Comparison of ENCODE assay signal across 32 cellular contexts in the genomic region with DNA sequence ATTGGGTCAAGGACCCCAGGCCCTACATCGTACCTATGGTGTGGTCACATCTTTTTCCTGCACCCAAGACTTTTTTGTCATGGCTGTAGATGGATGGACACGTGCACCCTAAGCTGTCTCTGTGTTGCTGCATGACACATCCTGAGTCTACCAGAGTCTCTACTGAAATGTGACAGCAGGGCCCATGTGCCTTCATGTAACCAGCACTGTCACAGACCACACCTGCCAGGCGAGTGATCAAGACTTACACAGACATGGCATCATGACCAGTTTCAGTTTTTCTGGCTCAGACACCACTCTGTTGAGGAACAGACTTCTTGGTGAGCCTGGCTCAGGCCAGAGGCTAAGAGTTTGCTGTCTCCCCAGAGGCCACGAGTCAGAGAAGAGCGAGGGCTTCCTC. TPM values are rescaled to one million over a fixed set of nuclear protein-coding genes. Genes with fewer than 3 reads are reported as not detected.
DNase-seq lines count a peak whose midpoint lies in the region; ATAC-seq and TF ChIP-seq lines count a peak whose summit lies in the region.
"Had no signal": no experiment of that assay in that cellular context is flagged by ENCODE, and none has a peak within 500 bp of the region (broad histone marks: within the 10 kb centered on the region; RNA-seq: fewer than 3 reads in every experiment).

No MANE protein-coding gene starts in this region.

- WGBS in mesenchymal stem cell = 72% methylated on average over 5 of the region's 5 CpGs

- peaks cover 22 to 27% of the 10 kb centered on the region in 2 experiments for H3K27me3 ChIP-seq in mesenchymal stem cell (ENCODE audit: control insufficient read depth in 1 of 2, insufficient read depth in 1 of 2, low read length in 2 of 2)
- H3K27me3 ChIP-seq: brain microvascular endothelial cell, dorsolateral prefrontal cortex, hepatocyte, SJCRH30 had no signal

- H2BK15ac ChIP-seq in mesenchymal stem cell (ENCODE audit: low read depth, poor library complexity, severe bottlenecking) = no peak overlapping the region

- no peak overlapping the region for H2AFZ ChIP-seq in mesenchymal stem cell (ENCODE audit: low read depth, low read length)
- H2AFZ ChIP-seq: hepatocyte had no signal

- H3K9ac ChIP-seq in mesenchymal stem cell (ENCODE audit: low read length) = no peak overlapping the region

- TF ChIP-seq CTCF in epithelial cell of esophagus (IDR thresholded peaks at IDR 0.05; ENCODE audit: insufficient read depth, low read depth, low read length, missing control alignments) = no peak

- H3K36me3 ChIP-seq in mesenchymal stem cell (ENCODE audit: control insufficient read depth in 1 of 2, insufficient read depth in 2 of 2, low read depth in 1 of 2, low read length in 2 of 2) = no peaks in the 10 kb centered on the region
- H3K36me3 ChIP-seq: brain microvascular endothelial cell, neutrophil, SJCRH30, transverse colon had no signal

- no peak overlapping the region for H2AK5ac ChIP-seq in mesenchymal stem cell (ENCODE audit: low read length, severe bottlenecking)

- H3K9me3 Mint-ChIP-seq in activated CD4-positive, alpha-beta memory T cell treated with anti-CD3 and anti-CD28 coated beads for 36 hours = no peaks in the 10 kb centered on the region
- no peaks in the 10 kb centered on the region for H3K9me3 Mint-ChIP-seq in activated CD4-positive, alpha-beta memory T cell treated with anti-CD3 and anti-CD28 coated beads, Interleukin-2, amount 10 ng/mL, durations not matched to agents 7 days and 5 days
- H3K9me3 Mint-ChIP-seq: CD4-positive, alpha-beta memory T cell; H9 had no signal

- ATAC-seq in stimulated activated naive CD8-positive, alpha-beta T cell treated with anti-CD3 and anti-CD28 coated beads, Interleukin-15, Interleukin-2, amounts not matched to agents 100 U/mL and 50 U/mL, for 24 hours = peak; percentile 58
- ATAC-seq: K562; naive thymus-derived CD4-positive, alpha-beta T cell; sciatic nerve had no signal

- DNase-seq in activated CD4-positive, alpha-beta memory T cell treated with anti-CD3 and anti-CD28 coated beads for 36 hours = peak; percentile 51
- DNase-seq in activated CD4-positive, alpha-beta memory T cell treated with anti-CD3 and anti-CD28 coated beads, Interleukin-2, amount 10 ng/mL, durations not matched to agents 7 days and 5 days = no peak
- DNase-seq in stimulated activated CD4-positive, alpha-beta T cell treated with anti-CD3 and anti-CD28 coated beads, Interleukin-15, amount 100 ng/mL, for 48 hours (ENCODE audit: low read depth in 2 of 2) = peak; percentile 7 to 15
- no peak for DNase-seq in stimulated activated CD4-positive, alpha-beta T cell treated with anti-CD3 and anti-CD28 coated beads, Interleukin-4, amount 100 ng/mL, for 24 hours
- DNase-seq in epithelial cell of esophagus (ENCODE audit: low read depth) = peak; percentile 46
- no peak for DNase-seq in stimulated activated naive CD8-positive, alpha-beta T cell treated with anti-CD3 and anti-CD28 coated beads, Interleukin-15, Interleukin-2, amounts not matched to agents 100 U/mL and 50 U/mL, for 24 hours
- no peak for DNase-seq in ACHN
- DNase-seq in mesenchymal stem cell = no peak
- DNase-seq: activated naive CD4-positive, alpha-beta T cell; AML-193; amygdala; brain microvascular endothelial cell; CD4-positive, alpha-beta memory T cell; dorsolateral prefrontal cortex; H9; kidney glomerular epithelial cell; naive thymus-derived CD4-positive, alpha-beta T cell; NCI-H1092 treated with DMSO at 0.1 percent for 48 hours; NCI-H187; NCI-H2171; RPMI8226; SJCRH30; SW 1271; T-helper 9 cell; transverse colon had no signal

- H3K4me1 ChIP-seq in mesenchymal stem cell (ENCODE audit: control insufficient read depth, insufficient read depth, low read depth, low read length) = peaks cover 1% of the 10 kb centered on the region
- H3K4me1 ChIP-seq: SJCRH30 had no signal

- no peaks in the 10 kb centered on the region for H3K36me3 Mint-ChIP-seq in activated CD4-positive, alpha-beta memory T cell treated with anti-CD3 and anti-CD28 coated beads for 36 hours
- H3K36me3 Mint-ChIP-seq in activated CD4-positive, alpha-beta memory T cell treated with anti-CD3 and anti-CD28 coated beads, Interleukin-2, amount 10 ng/mL, durations not matched to agents 7 days and 5 days (ENCODE audit: low read depth) = no peaks in the 10 kb centered on the region
- H3K36me3 Mint-ChIP-seq: CD4-positive, alpha-beta memory T cell had no signal

- CTCF ChIA-PET in activated CD4-positive, alpha-beta memory T cell treated with anti-CD3 and anti-CD28 coated beads for 36 hours (lab: Charles Lee) = interaction anchor here (0.6 to 3.1 kb wide), 4 partner anchors 10 to 738 kb away, joined by 3 to 15 read pairs (median 4); no protein-coding TSS in a partner anchor
- CTCF ChIA-PET in activated CD4-positive, alpha-beta memory T cell treated with anti-CD3 and anti-CD28 coated beads, Interleukin-2, amount 10 ng/mL, durations not matched to agents 7 days and 5 days (lab: Charles Lee) = interaction anchor here (0.9 to 3.0 kb wide), 4 partner anchors 10 to 226 kb away, joined by 3 to 15 read pairs (median 4); no protein-coding TSS in a partner anchor

- H3K18ac ChIP-seq in mesenchymal stem cell (ENCODE audit: low read depth in 1 of 2, low read length in 2 of 2) = no peak overlapping the region

- no peak overlapping the region for H3K4me2 ChIP-seq in mesenchymal stem cell (ENCODE audit: low read length, poor library complexity, severe bottlenecking)
- H3K4me2 ChIP-seq: A549, hepatocyte had no signal

- no peak overlapping the region for H3K23ac ChIP-seq in mesenchymal stem cell (ENCODE audit: low read length in 2 of 2)

- H2BK5ac ChIP-seq in mesenchymal stem cell (ENCODE audit: low read depth, low read length, poor library complexity, severe bottlenecking) = no peak overlapping the region

- H3K27me3 Mint-ChIP-seq in activated CD4-positive, alpha-beta memory T cell treated with anti-CD3 and anti-CD28 coated beads for 36 hours = peaks cover 13% of the 10 kb centered on the region
- peaks cover 20% of the 10 kb centered on the region for H3K27me3 Mint-ChIP-seq in activated CD4-positive, alpha-beta memory T cell treated with anti-CD3 and anti-CD28 coated beads, Interleukin-2, amount 10 ng/mL, durations not matched to agents 7 days and 5 days

- no peak overlapping the region for H2BK120ac ChIP-seq in mesenchymal stem cell (ENCODE audit: low read depth, low read length)

- H3K27ac ChIP-seq in mesenchymal stem cell (ENCODE audit: low read length, poor library complexity, severe bottlenecking) = no peak overlapping the region
- H3K27ac ChIP-seq: A549, brain microvascular endothelial cell, dorsolateral prefrontal cortex, hepatocyte, neutrophil, SJCRH30, transverse colon had no signal

- intact Hi-C loops in activated CD4-positive, alpha-beta memory T cell treated with anti-CD3 and anti-CD28 coated beads for 36 hours (cut with micrococcal nuclease) = loop anchor here (5.0 to 10.0 kb wide), 2 partner anchors 62 to 624 kb away; no protein-coding TSS in a partner anchor

- POLR2A ChIA-PET in activated CD4-positive, alpha-beta memory T cell treated with anti-CD3 and anti-CD28 coated beads for 36 hours (lab: Charles Lee) = no interaction called here
- POLR2A ChIA-PET in activated CD4-positive, alpha-beta memory T cell treated with anti-CD3 and anti-CD28 coated beads, Interleukin-2, amount 10 ng/mL, durations not matched to agents 7 days and 5 days (lab: Charles Lee) = no interaction called here

- H3K27ac Mint-ChIP-seq in activated CD4-positive, alpha-beta memory T cell treated with anti-CD3 and anti-CD28 coated beads for 36 hours = no peak overlapping the region
- no peak overlapping the region for H3K27ac Mint-ChIP-seq in activated CD4-positive, alpha-beta memory T cell treated with anti-CD3 and anti-CD28 coated beads, Interleukin-2, amount 10 ng/mL, durations not matched to agents 7 days and 5 days
- H3K27ac Mint-ChIP-seq: CD4-positive, alpha-beta memory T cell had no signal

- in situ Hi-C loops in ACHN (cut with HindIII; ENCODE audit: low pct_ligation_motif_present, low pct_unique_long_range_greater_than_20kb, low sequenced_read_pairs) = no loop called here

- H3K14ac ChIP-seq in mesenchymal stem cell (ENCODE audit: low read length in 2 of 2) = no peak overlapping the region

- no peaks in the 10 kb centered on the region for H3K79me1 ChIP-seq in mesenchymal stem cell (replicated peaks; ENCODE audit: low read length, poor library complexity, severe bottlenecking)

- no peak overlapping the region for H2BK12ac ChIP-seq in mesenchymal stem cell (ENCODE audit: low read length in 2 of 2)

- no peak overlapping the region for H3K4ac ChIP-seq in mesenchymal stem cell (ENCODE audit: low read depth in 1 of 2, low read length in 2 of 2)

- no peaks in the 10 kb centered on the region for H3K9me3 ChIP-seq in mesenchymal stem cell (ENCODE audit: control insufficient read depth, low read length)
- H3K9me3 ChIP-seq: A549, neutrophil, SJCRH30, transverse colon had no signal

- H3K4me1 Mint-ChIP-seq in activated CD4-positive, alpha-beta memory T cell treated with anti-CD3 and anti-CD28 coated beads for 36 hours (ENCODE audit: low read depth) = peaks cover 10% of the 10 kb centered on the region
- H3K4me1 Mint-ChIP-seq in activated CD4-positive, alpha-beta memory T cell treated with anti-CD3 and anti-CD28 coated beads, Interleukin-2, amount 10 ng/mL, durations not matched to agents 7 days and 5 days = peaks cover 12% of the 10 kb centered on the region

- H4K91ac ChIP-seq in mesenchymal stem cell (ENCODE audit: low read length) = no peak overlapping the region

- H3K4me3 ChIP-seq in epithelial cell of esophagus (ENCODE audit: low read length) (no peak overlapping the region), mesenchymal stem cell (ENCODE audit: insufficient read depth in 1 of 2, low read depth in 1 of 2, low read length in 2 of 2) (no peak overlapping the region)
- H3K4me3 ChIP-seq: A549, dorsolateral prefrontal cortex, hepatocyte, K562, SJCRH30, transverse colon had no signal

- no peak overlapping the region for H3K4me3 Mint-ChIP-seq in activated CD4-positive, alpha-beta memory T cell treated with anti-CD3 and anti-CD28 coated beads for 36 hours
- H3K4me3 Mint-ChIP-seq in activated CD4-positive, alpha-beta memory T cell treated with anti-CD3 and anti-CD28 coated beads, Interleukin-2, amount 10 ng/mL, durations not matched to agents 7 days and 5 days = no peak overlapping the region
- H3K4me3 Mint-ChIP-seq: H9; naive thymus-derived CD4-positive, alpha-beta T cell had no signal

- H4K8ac ChIP-seq in mesenchymal stem cell (ENCODE audit: low read length) = no peak overlapping the region

RNA-seq across cellular contexts. Expression of a gene that starts 7.6 kb away (rescaled TPM):
- total RNA-seq in activated CD4-positive, alpha-beta memory T cell treated with anti-CD3 and anti-CD28 coated beads for 36 hours = not detected
- total RNA-seq in activated CD4-positive, alpha-beta memory T cell treated with anti-CD3 and anti-CD28 coated beads, Interleukin-2, amount 10 ng/mL, durations not matched to agents 7 days and 5 days = not detected
- not detected for polyA plus RNA-seq in mesenchymal stem cell (2013, experiment 1 of 2)
- not detected for polyA plus RNA-seq in mesenchymal stem cell (2013, experiment 2 of 2)
- total RNA-seq: CD4-positive, alpha-beta memory T cell; K562; NCI-H460; posterior vena cava; SJCRH30; transverse colon had no signal
- polyA plus RNA-seq: A549, K562 had no signal

RNA-seq across cellular contexts. Expression of a gene that starts 43.0 kb away (rescaled TPM):
- total RNA-seq in activated CD4-positive, alpha-beta memory T cell treated with anti-CD3 and anti-CD28 coated beads for 36 hours = 10 to 100 TPM; 53.2 to 54.6 TPM
- 100 to 1,000 TPM; 111 to 112 TPM for total RNA-seq in activated CD4-positive, alpha-beta memory T cell treated with anti-CD3 and anti-CD28 coated beads, Interleukin-2, amount 10 ng/mL, durations not matched to agents 7 days and 5 days
- polyA plus RNA-seq in mesenchymal stem cell (2013, experiment 1 of 2) = 154 TPM
- polyA plus RNA-seq in mesenchymal stem cell (2013, experiment 2 of 2) = 155 TPM

Comparison
In these comparisons a context has a peak if more than half of its experiments do, and no peak if none do; other contexts are left out.
1. DNase-seq: peak in activated CD4-positive, alpha-beta memory T cell treated with anti-CD3 and anti-CD28 coated beads for 36 hours (single experiment), stimulated activated CD4-positive, alpha-beta T cell treated with anti-CD3 and anti-CD28 coated beads, Interleukin-15, amount 100 ng/mL, for 48 hours (2 of 2) and epithelial cell of esophagus (single experiment); none in activated CD4-positive, alpha-beta memory T cell treated with anti-CD3 and anti-CD28 coated beads, Interleukin-2, amount 10 ng/mL, durations not matched to agents 7 days and 5 days (single experiment), stimulated activated CD4-positive, alpha-beta T cell treated with anti-CD3 and anti-CD28 coated beads, Interleukin-4, amount 100 ng/mL, for 24 hours (single experiment), stimulated activated naive CD8-positive, alpha-beta T cell treated with anti-CD3 and anti-CD28 coated beads, Interleukin-15, Interleukin-2, amounts not matched to agents 100 U/mL and 50 U/mL, for 24 hours (single experiment), ACHN (single experiment) and mesenchymal stem cell (single experiment).